ENCODE assay signal across 9 cellular contexts in the genomic region with DNA sequence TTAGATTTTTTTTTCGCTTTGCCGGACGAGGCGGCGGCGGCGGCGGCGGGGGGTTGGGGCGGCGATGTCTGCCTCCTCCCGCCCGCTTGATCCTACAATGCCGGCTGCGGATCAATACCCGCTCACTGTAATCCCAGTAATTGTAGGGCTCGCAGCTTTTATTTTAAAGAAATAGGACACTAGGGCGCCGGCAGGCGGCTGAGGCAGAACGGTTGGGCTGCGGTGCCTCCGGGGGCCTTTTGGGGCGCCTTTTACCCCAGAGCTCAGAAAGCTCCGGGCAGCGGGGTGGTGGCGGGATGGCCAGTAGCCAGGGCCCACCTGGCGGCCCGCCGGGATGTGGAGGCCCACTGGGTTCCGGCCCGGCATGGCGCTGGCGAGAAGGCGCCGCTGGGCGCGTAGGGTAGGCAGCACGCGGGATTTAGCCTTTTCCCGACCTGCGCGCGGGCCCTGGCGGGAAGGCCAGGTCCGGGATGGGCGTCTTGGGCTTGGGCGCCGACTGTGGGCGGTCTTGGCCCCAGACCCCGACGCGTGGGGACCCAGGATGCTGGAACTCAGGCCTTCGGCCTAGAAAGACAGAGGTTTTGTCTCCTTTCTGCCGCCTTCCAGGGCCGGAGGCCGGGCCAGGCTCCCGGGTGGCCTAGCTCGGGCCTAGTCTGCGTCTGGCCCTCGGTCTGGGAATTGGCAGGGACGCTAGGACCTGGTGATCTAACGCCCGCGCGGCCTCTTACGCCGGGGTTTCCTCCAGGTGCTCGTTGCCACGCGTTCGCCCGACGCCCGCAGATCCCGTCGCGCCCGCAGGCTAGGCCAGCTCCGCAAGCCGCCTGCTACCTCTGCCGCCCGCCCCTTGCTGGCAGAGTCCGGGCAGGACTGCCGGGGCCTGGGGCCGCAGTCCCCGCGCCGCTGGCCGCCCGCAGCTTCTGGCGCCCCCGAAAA. TPM values are rescaled to one million over a fixed set of nuclear protein-coding genes. Genes with fewer than 3 reads are reported as not detected.
DNase-seq lines count a peak whose midpoint lies in the region; TF ChIP-seq lines count a peak whose summit lies in the region.
"Had no signal": no experiment of that assay in that cellular context is flagged by ENCODE, and none has a peak within 500 bp of the region (broad histone marks: within the 10 kb centered on the region; RNA-seq: fewer than 3 reads in every experiment).

No MANE protein-coding gene starts in this region.

- WGBS in endodermal cell (ENCODE audit: insufficient coverage in 1 of 2, insufficient read length in 1 of 2), 2 experiments, result 40 to 55% methylated on average over 74 to 93 of the region's 93 CpGs

- H3K4me3 ChIP-seq in AG04450 (ENCODE audit: low read depth, low read length) (no peak overlapping the region), HUES6 (ENCODE audit: low read depth, low read length) (peak overlapping the region; percentile 64), endodermal cell (ENCODE audit: low read length) (no peak overlapping the region)

- H3K27ac ChIP-seq in AG04450 (ENCODE audit: low read depth, low read length) (no peak overlapping the region), HUES6 (ENCODE audit: low read depth, low read length) (peak overlapping the region; percentile 55; the same call in 1 of the 2 replicates), endodermal cell (ENCODE audit: low read depth, low read length) (no peak overlapping the region)

- CTCF ChIA-PET in AG04450 (lab: Charles Lee), result interaction anchor here (0.9 kb wide), 1 partner anchor 27 kb away, joined by 4 read pairs; no protein-coding TSS in a partner anchor

- H3K36me3 Mint-ChIP-seq in endodermal cell (ENCODE audit: low read depth) (peaks cover 7% of the 10 kb centered on the region), nephron (ENCODE audit: low read depth) (no peaks in the 10 kb centered on the region)

- H3K27ac Mint-ChIP-seq in endodermal cell (no peak overlapping the region), nephron (no peak overlapping the region)

- TF ChIP-seq CTCF in AG04450 (IDR thresholded peaks at IDR 0.05; ENCODE audit: low read depth, low read length), result 0 out of 2 replicates have a peak, but pooled peaks have one; percentile 7
- TF ChIP-seq CTCF in endodermal cell (conservative IDR thresholded peaks at IDR 0.05), result peak; percentile 62
- peak in 2 of 3 experiments; percentile 4 to 30 for TF ChIP-seq CTCF in nephron (IDR thresholded peaks at IDR 0.05; ENCODE audit: unreplicated experiment in 3 of 3)

- peak overlapping the region; percentile 65 for H3K4me3 Mint-ChIP-seq in endodermal cell
- H3K4me3 Mint-ChIP-seq in nephron, result peak overlapping the region; percentile 24 to 55 (median 36)

- H3K27me3 Mint-ChIP-seq in endodermal cell (ENCODE audit: insufficient read depth), result peaks cover 44% of the 10 kb centered on the region
- peaks cover 100% of the 10 kb centered on the region for H3K27me3 Mint-ChIP-seq in nephron (ENCODE audit: low read depth)

- POLR2A ChIA-PET in AG04450 (lab: Yijun Ruan, JAX), result no interaction called here

- H3K9me3 ChIP-seq in AG04450 (ENCODE audit: control insufficient read depth, insufficient read depth, low read length) (peaks cover 7% of the 10 kb centered on the region; the same call in 1 of the 2 replicates), HUES6 (ENCODE audit: control insufficient read depth, insufficient read depth, low read depth, low read length) (no peaks in the 10 kb centered on the region), endodermal cell (ENCODE audit: control insufficient read depth, low read length) (no peaks in the 10 kb centered on the region)

- peaks cover 35% of the 10 kb centered on the region for H3K4me1 Mint-ChIP-seq in endodermal cell
- peaks cover 16% of the 10 kb centered on the region for H3K4me1 Mint-ChIP-seq in nephron

- peaks cover 27% of the 10 kb centered on the region for H3K4me1 ChIP-seq in HUES6 (ENCODE audit: control insufficient read depth, insufficient read depth, low read length)
- H3K4me1 ChIP-seq in endodermal cell (ENCODE audit: control insufficient read depth, insufficient read depth, low read length), result no peaks in the 10 kb centered on the region

- H3K36me3 ChIP-seq in HUES6 (ENCODE audit: control insufficient read depth, insufficient read depth, low read length), result no peaks in the 10 kb centered on the region
- H3K36me3 ChIP-seq in endodermal cell (ENCODE audit: control insufficient read depth, insufficient read depth, low read length), result no peaks in the 10 kb centered on the region

- H3K9ac ChIP-seq in HUES6 (ENCODE audit: low read length) (peak overlapping the region; percentile 63), endodermal cell (ENCODE audit: extremely low read depth, low read length, poor library complexity, severe bottlenecking) (no peak overlapping the region)

- H3K9me3 Mint-ChIP-seq in endodermal cell (no peaks in the 10 kb centered on the region), nephron (peaks cover 6% of the 10 kb centered on the region)

- intact Hi-C loops in posterior vena cava (cut with DNase I), result no loop called here

- no peak for DNase-seq in AG04450 (ENCODE audit: low read depth, low spot score)
- peak; percentile 84 for DNase-seq in endodermal cell
- no peak for DNase-seq in HK-2 (ENCODE audit: unreplicated experiment)
- DNase-seq in posterior vena cava (ENCODE audit: low spot score), result no peak
- no peak for DNase-seq in Ammon's horn (ENCODE audit: low spot score)
- no peak for DNase-seq in NCI-H2171 (lab: John Stamatoyannopoulos, UW)

- H3K27me3 ChIP-seq in AG04450 (ENCODE audit: control insufficient read depth, insufficient read depth, low read length), result peaks cover 81% of the 10 kb centered on the region
- H3K27me3 ChIP-seq in HUES6 (ENCODE audit: control insufficient read depth, insufficient read depth, low read length), result peaks cover 81% of the 10 kb centered on the region
- peaks cover 74% of the 10 kb centered on the region for H3K27me3 ChIP-seq in endodermal cell (ENCODE audit: control insufficient read depth, insufficient read depth, low read length, poor library complexity, severe bottlenecking)

RNA-seq across cellular contexts. Expression of gene ONECUT1, which starts 15.5 kb away (rescaled TPM):
- not detected in 2 replicates for polyA plus RNA-seq in AG04450 (2011; rRNA removed)
- not detected in 2 replicates for polyA minus RNA-seq in AG04450 (2011; rRNA and poly(A)+ RNA removed)
- total RNA-seq in endodermal cell (1 to 10 TPM; 1.8 to 5.3 TPM), posterior vena cava (not detected)
- 5.6 TPM for polyA plus RNA-seq in endodermal cell (2013, experiment 1 of 2)
- polyA plus RNA-seq in endodermal cell (2013, experiment 2 of 2), result 4.6 TPM
- total RNA-seq: myocyte had no signal

Comparison
In these comparisons a context has a peak if more than half of its experiments do, and no peak if none do; other contexts are left out.
1. CTCF ChIP-seq: peak in every context shown above with its lines; median percentile 62 in endodermal cell; 17 in nephron; 7 in AG04450.